14 cellular contexts compared by ENCODE assay signal in the genomic region with DNA sequence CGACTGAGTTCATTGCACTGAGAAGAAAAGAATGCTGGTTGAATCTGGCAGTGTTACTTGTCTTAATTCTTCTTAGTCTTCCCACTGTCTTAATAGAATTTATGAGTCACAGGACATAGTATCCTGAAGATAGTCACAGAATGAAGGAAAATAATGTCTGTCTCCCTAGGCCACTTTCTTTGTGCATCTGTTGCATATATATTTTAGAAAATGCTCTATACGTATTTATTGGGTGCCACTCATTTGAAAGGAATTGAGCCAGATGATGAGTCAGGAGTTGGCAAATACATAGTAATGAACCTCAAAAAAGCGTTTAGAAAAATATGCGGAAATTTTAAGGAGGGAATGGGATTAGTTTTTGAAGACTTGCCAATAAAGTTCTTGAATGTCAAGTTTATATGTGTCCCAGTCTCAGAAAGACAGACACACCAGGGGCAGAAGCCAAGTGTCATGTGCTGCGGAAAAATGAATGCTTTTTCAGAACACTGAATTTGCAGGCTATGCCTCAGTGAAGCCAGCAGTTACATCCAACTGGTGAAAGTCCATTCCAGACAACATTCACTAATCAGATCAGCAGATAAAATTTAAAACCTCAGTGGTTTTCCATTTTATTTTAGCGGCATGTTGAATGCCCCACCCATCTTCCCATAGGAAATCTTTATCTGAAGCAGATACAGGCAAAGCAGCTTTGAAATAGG.
A peak's percentile ranks its signal among the peaks of the same experiment; 100 is the strongest.
DNase-seq lines count a peak whose midpoint lies in the region; ATAC-seq and TF ChIP-seq lines count a peak whose summit lies in the region.
"Had no signal": no experiment of that assay in that cellular context is flagged by ENCODE, and none has a peak within 500 bp of the region (broad histone marks: within the 10 kb centered on the region; RNA-seq: fewer than 3 reads in every experiment).

No MANE protein-coding gene starts in this region.

- H3K27ac ChIP-seq in RWPE1, result no peak overlapping the region
- no peak overlapping the region for H3K27ac ChIP-seq in neural progenitor cell
- H3K27ac ChIP-seq in CD8-positive, alpha-beta memory T cell (ENCODE audit: low read depth, low read length), result no peak overlapping the region

- H3K79me2 ChIP-seq in neural progenitor cell (ENCODE audit: low read depth), result no peaks in the 10 kb centered on the region

- H3K36me3 ChIP-seq in neural progenitor cell, result no peaks in the 10 kb centered on the region
- no peaks in the 10 kb centered on the region for H3K36me3 ChIP-seq in CD8-positive, alpha-beta memory T cell (ENCODE audit: insufficient read depth, low read length)

- CTCF ChIA-PET in RWPE1 (lab: Yijun Ruan, JAX), result no interaction called here
- CTCF ChIA-PET in CD8-positive, alpha-beta memory T cell (lab: Charles Lee), result no interaction called here

- H3K27me3 Mint-ChIP-seq in neural progenitor cell (ENCODE audit: insufficient read depth, low read depth), result no peaks in the 10 kb centered on the region
- no peaks in the 10 kb centered on the region for H3K27me3 Mint-ChIP-seq in CD8-positive, alpha-beta memory T cell
- H3K27me3 Mint-ChIP-seq: dendritic cell treated with granulocyte-macrophage colony-stimulating factor and Interleukin-4, amounts not matched to agents 40 ng/mL and 50 ng/mL, for 4 days had no signal

- DNase-seq in EL, result peak; percentile 93
- peak; percentile 66 for DNase-seq in RWPE1 (ENCODE audit: low spot score)
- peak; percentile 82 for DNase-seq in fibroblast of mammary gland (ENCODE audit: low read depth)
- peak; percentile 82 for DNase-seq in skeletal muscle cell (ENCODE audit: low read depth)
- DNase-seq in neural progenitor cell (ENCODE audit: low spot score), result no peak
- no peak for DNase-seq in CD8-positive, alpha-beta memory T cell
- no peak for DNase-seq in head of caudate nucleus
- DNase-seq: activated CD4-positive, alpha-beta T cell treated with anti-CD3 and anti-CD28 coated beads, Interleukin-2, amount 50 U/mL, for 48 hours; heart right ventricle; NCI-H187 had no signal

- no peak for TF ChIP-seq CTCF in RWPE1 (conservative IDR thresholded peaks at IDR 0.05; ENCODE audit: low read depth)
- no peak for TF ChIP-seq CTCF in fibroblast of mammary gland (conservative IDR thresholded peaks at IDR 0.05; ENCODE audit: control insufficient read depth, insufficient read depth, low read depth, low read length)
- TF ChIP-seq CTCF in neural progenitor cell (IDR thresholded peaks at IDR 0.05), result no peak

- H3K9ac ChIP-seq in neural progenitor cell, result no peak overlapping the region

- no peak overlapping the region for H3K4me3 Mint-ChIP-seq in neural progenitor cell
- no peak overlapping the region for H3K4me3 Mint-ChIP-seq in CD8-positive, alpha-beta memory T cell
- H3K4me3 Mint-ChIP-seq: dendritic cell treated with granulocyte-macrophage colony-stimulating factor and Interleukin-4, amounts not matched to agents 40 ng/mL and 50 ng/mL, for 4 days; GM23338; memory B cell had no signal

- intact Hi-C loops in head of caudate nucleus (cut with DNase I), result no loop called here

- no peak overlapping the region for H3K4me2 ChIP-seq in neural progenitor cell
- H3K4me2 ChIP-seq: GM23338 had no signal

- H3K4me1 Mint-ChIP-seq in neural progenitor cell, result peaks cover 16% of the 10 kb centered on the region
- H3K4me1 Mint-ChIP-seq in CD8-positive, alpha-beta memory T cell, result peaks cover 0 to 10% (median 6%) of the 10 kb centered on the region in 3 donors
- H3K4me1 Mint-ChIP-seq: memory B cell had no signal

- no peak for ATAC-seq in HG03175 (IDR thresholded peaks at IDR 0.05; ENCODE audit: unreplicated experiment)
- ATAC-seq: GM23338 had no signal

- no peaks in the 10 kb centered on the region for H3K4me1 ChIP-seq in neural progenitor cell
- no peaks in the 10 kb centered on the region for H3K4me1 ChIP-seq in CD8-positive, alpha-beta memory T cell (ENCODE audit: insufficient read depth, low read length)

- POLR2A ChIA-PET in RWPE1 (lab: Yijun Ruan, JAX; ENCODE audit: low non-redundant PET), result no interaction called here
- POLR2A ChIA-PET in CD8-positive, alpha-beta memory T cell (lab: Charles Lee), result no interaction called here

- no peaks in the 10 kb centered on the region for H3K9me3 ChIP-seq in neural progenitor cell (ENCODE audit: low read depth)
- H3K9me3 ChIP-seq in CD8-positive, alpha-beta memory T cell (ENCODE audit: low read length), result no peaks in the 10 kb centered on the region
- H3K9me3 ChIP-seq: heart right ventricle had no signal

- no peaks in the 10 kb centered on the region for H3K9me3 Mint-ChIP-seq in neural progenitor cell
- H3K9me3 Mint-ChIP-seq in CD8-positive, alpha-beta memory T cell, result no peaks in the 10 kb centered on the region
- H3K9me3 Mint-ChIP-seq: dendritic cell treated with granulocyte-macrophage colony-stimulating factor and Interleukin-4, amounts not matched to agents 40 ng/mL and 50 ng/mL, for 4 days; GM23338; memory B cell had no signal

- no peaks in the 10 kb centered on the region for H4K20me1 ChIP-seq in neural progenitor cell (ENCODE audit: low read depth)

- H3K4me3 ChIP-seq in fibroblast of mammary gland (ENCODE audit: control insufficient read depth, low read depth, low read length) (no peak overlapping the region), skeletal muscle cell (ENCODE audit: low read depth, low read length) (no peak overlapping the region), neural progenitor cell (no peak overlapping the region)
- H3K4me3 ChIP-seq in CD8-positive, alpha-beta memory T cell (ENCODE audit: low read length), result no peak overlapping the region
- H3K4me3 ChIP-seq: GM23338, heart right ventricle had no signal

- H3K36me3 Mint-ChIP-seq in neural progenitor cell, result no peaks in the 10 kb centered on the region
- no peaks in the 10 kb centered on the region for H3K36me3 Mint-ChIP-seq in CD8-positive, alpha-beta memory T cell
- H3K36me3 Mint-ChIP-seq: memory B cell had no signal

- no peaks in the 10 kb centered on the region for H3F3A ChIP-seq in neural progenitor cell (ENCODE audit: low read depth)

- H2AFZ ChIP-seq in neural progenitor cell (replicated peaks), result no peak overlapping the region
- H2AFZ ChIP-seq: GM23338 had no signal

- H3K27me3 ChIP-seq in neural progenitor cell, result no peaks in the 10 kb centered on the region
- no peaks in the 10 kb centered on the region for H3K27me3 ChIP-seq in CD8-positive, alpha-beta memory T cell (ENCODE audit: insufficient read depth, low read length, poor library complexity, severe bottlenecking)
- H3K27me3 ChIP-seq: heart right ventricle had no signal

- no peak overlapping the region for H3K27ac Mint-ChIP-seq in neural progenitor cell
- H3K27ac Mint-ChIP-seq in CD8-positive, alpha-beta memory T cell, result no peak overlapping the region
- H3K27ac Mint-ChIP-seq: dendritic cell treated with granulocyte-macrophage colony-stimulating factor and Interleukin-4, amounts not matched to agents 40 ng/mL and 50 ng/mL, for 4 days; GM23338; memory B cell had no signal

Comparison
In these comparisons a context has a peak if more than half of its experiments do, and no peak if none do; other contexts are left out.
1. DNase-seq: peak in EL (single experiment), RWPE1 (single experiment), fibroblast of mammary gland (single experiment) and skeletal muscle cell (single experiment); none in neural progenitor cell (single experiment), CD8-positive, alpha-beta memory T cell (0 of 5) and head of caudate nucleus (0 of 42).